8 cellular contexts compared by ENCODE assay signal in the genomic region with DNA sequence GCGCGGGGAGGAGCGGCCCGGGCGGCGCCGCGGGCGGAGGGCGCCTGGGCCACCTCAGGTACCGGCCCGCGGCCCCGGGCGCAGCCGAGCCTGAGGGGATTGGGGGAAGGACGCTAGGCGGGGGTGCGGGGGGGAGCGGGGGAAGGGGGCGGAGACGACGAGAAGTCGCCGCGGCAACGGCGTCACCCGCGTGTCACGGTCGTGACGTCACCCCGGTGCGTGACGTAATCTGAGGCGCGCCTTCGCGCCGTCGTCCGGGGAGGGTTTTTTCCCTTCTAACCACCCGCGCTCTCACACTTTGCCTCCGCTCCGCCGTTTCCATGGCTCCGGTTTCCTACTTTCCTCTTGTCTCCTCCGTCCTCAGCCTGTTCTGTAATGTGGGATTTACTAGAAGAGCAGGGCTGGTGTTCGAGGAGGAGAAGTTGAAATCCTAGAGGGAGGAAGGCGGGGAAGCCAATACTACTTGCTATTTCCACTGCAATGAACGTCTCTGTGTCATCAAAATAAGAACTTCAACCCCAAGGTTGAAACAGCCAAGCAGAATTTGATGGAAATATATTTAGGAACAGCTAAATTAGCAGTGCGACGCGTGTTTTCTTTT.
A peak's percentile ranks its signal among the peaks of the same experiment; 100 is the strongest.
DNase-seq lines count a peak whose midpoint lies in the region; ATAC-seq and TF ChIP-seq lines count a peak whose summit lies in the region.

A gene (minus strand): TSS at position 109 of the 601 bp plus-strand sequence. CDS start 226 bp downstream, outside the sequence.

- DNase-seq in AG09309 (ENCODE audit: low read depth) (peak; percentile 37), NCI-H446 (lab: John Stamatoyannopoulos, UW) (peak; percentile 62 to 92), cerebellar cortex (ENCODE audit: low spot score) (peak; percentile 89), islet precursor cell (peak; percentile 89)
- peak; percentile 94 for DNase-seq in activated CD4-positive, CD25-positive, alpha-beta regulatory T cell treated with anti-CD3 and anti-CD28 coated beads, Interleukin-2, amount 50 U/mL, for 72 hours
- peak; percentile 95 for DNase-seq in stimulated activated CD4-positive, alpha-beta T cell treated with anti-CD3 and anti-CD28 coated beads, Interleukin-12 subunit alpha, Interleukin-12 subunit beta, amount 100 ng/mL, for 4 hours

- peak within 1 kb of the TSS; percentile 94 for H3K4me3 ChIP-seq in AG09309 (ENCODE audit: control insufficient read depth, low read depth, low read length)

- no peak for TF ChIP-seq CTCF in AG09309 (IDR thresholded peaks at IDR 0.05; ENCODE audit: control insufficient read depth, insufficient read depth, low read depth, low read length, missing control alignments)

- ATAC-seq in GM19035 (IDR thresholded peaks at IDR 0.05; ENCODE audit: unreplicated experiment): peak; percentile 57
- ATAC-seq in HG03342 (IDR thresholded peaks at IDR 0.05; ENCODE audit: unreplicated experiment): peak; percentile 46

Comparison
In these comparisons a context has a peak if more than half of its experiments do, and no peak if none do; other contexts are left out.
1. Peak in every context shown above with its lines: DNase-seq, ATAC-seq and H3K4me3 ChIP-seq.
2. DNase-seq: peak in every context shown above with its lines; median percentile 95 in stimulated activated CD4-positive, alpha-beta T cell treated with anti-CD3 and anti-CD28 coated beads, Interleukin-12 subunit alpha, Interleukin-12 subunit beta, amount 100 ng/mL, for 4 hours; 94 in activated CD4-positive, CD25-positive, alpha-beta regulatory T cell treated with anti-CD3 and anti-CD28 coated beads, Interleukin-2, amount 50 U/mL, for 72 hours; 89 in cerebellar cortex; 89 in islet precursor cell; 77 in NCI-H446; 37 in AG09309.